In genomic region chr7:57638651-57639050, GRCh38 we compare ENCODE assay signal across 27 cellular contexts.
"Had no signal": no experiment of that assay in that cellular context is flagged by ENCODE, and none has a peak within 500 bp of the region (broad histone marks: within the 10 kb centered on the region; RNA-seq: fewer than 3 reads in every experiment).

No MANE protein-coding gene starts in this region.

- H3K27me3 ChIP-seq: brain microvascular endothelial cell, colonic mucosa, dorsolateral prefrontal cortex, foreskin keratinocyte, gastrocnemius medialis had no signal

- H3K9me3 ChIP-seq: colonic mucosa, gastrocnemius medialis had no signal

- H3K27ac Mint-ChIP-seq: activated CD4-positive, alpha-beta T cell treated with anti-CD3 and anti-CD28 coated beads for 36 hours; activated CD4-positive, alpha-beta T cell treated with anti-CD3 and anti-CD28 coated beads, Interleukin-2, amount 10 ng/mL, durations not matched to agents 7 days and 5 days; activated CD8-positive, alpha-beta T cell treated with anti-CD3 and anti-CD28 coated beads for 36 hours; activated naive CD8-positive, alpha-beta T cell; activated T-helper 17 cell treated with anti-CD3 and anti-CD28 coated beads, Interleukin-2, amount 50 U/mL, for 72 hours; dendritic cell treated with granulocyte-macrophage colony-stimulating factor and Interleukin-4, amounts not matched to agents 40 ng/mL and 50 ng/mL, for 4 days; endodermal cell had no signal

- ATAC-seq: activated CD4-positive, alpha-beta T cell treated with anti-CD3 and anti-CD28 coated beads for 36 hours; activated CD8-positive, alpha-beta T cell treated with anti-CD3 and anti-CD28 coated beads for 36 hours; activated T-cell treated with anti-CD3 and anti-CD28 coated beads, Interleukin-2, amount 50 U/mL, for 4 hours; activated T-helper 17 cell treated with anti-CD3 and anti-CD28 coated beads, Interleukin-2, amount 50 U/mL, for 72 hours; esophagus mucosa; foreskin keratinocyte; gastrocnemius medialis had no signal

- DNase-seq: activated CD4-positive, alpha-beta T cell treated with anti-CD3 and anti-CD28 coated beads for 36 hours; activated CD4-positive, alpha-beta T cell treated with anti-CD3 and anti-CD28 coated beads, Interleukin-2, amount 10 ng/mL, durations not matched to agents 7 days and 5 days; activated CD4-positive, alpha-beta T cell treated with anti-CD3 and anti-CD28 coated beads, Interleukin-2, amount 50 U/mL, for 4 hours; activated CD4-positive, CD25-positive, alpha-beta regulatory T cell; activated CD4-positive, CD25-positive, alpha-beta regulatory T cell treated with anti-CD3 and anti-CD28 coated beads, Interleukin-2, amount 50 U/mL, for 72 hours; activated CD8-positive, alpha-beta memory T cell treated with anti-CD3 and anti-CD28 coated beads for 24 hours; activated CD8-positive, alpha-beta T cell treated with anti-CD3 and anti-CD28 coated beads for 36 hours; activated effector memory CD4-positive, alpha-beta T cell treated with Interleukin-2 at 50 U/mL for 16 hours; activated gamma-delta T cell treated with Interleukin-2 at 50 U/mL for 16 hours; activated naive CD4-positive, alpha-beta T cell treated with anti-CD3 and anti-CD28 coated beads, Interleukin-2, amount 50 U/mL, for 16 hours; activated naive CD4-positive, alpha-beta T cell treated with Interleukin-2 at 50 U/mL for 16 hours; activated T-cell treated with anti-CD3 and anti-CD28 coated beads, Interleukin-2, amount 50 U/mL, for 4 hours; amniotic stem cell; anterior cingulate cortex; brain microvascular endothelial cell; caudate nucleus; colonic mucosa; dorsolateral prefrontal cortex; effector memory CD4-positive, alpha-beta T cell; endodermal cell; foreskin keratinocyte; gastrocnemius medialis; T-helper 2 cell had no signal

- H3K4me1 Mint-ChIP-seq: activated CD4-positive, alpha-beta T cell treated with anti-CD3 and anti-CD28 coated beads for 36 hours; activated CD4-positive, alpha-beta T cell treated with anti-CD3 and anti-CD28 coated beads, Interleukin-2, amount 10 ng/mL, durations not matched to agents 7 days and 5 days; activated T-helper 17 cell treated with anti-CD3 and anti-CD28 coated beads, Interleukin-2, amount 50 U/mL, for 72 hours; endodermal cell had no signal

- H3K9me3 Mint-ChIP-seq: activated T-cell treated with anti-CD3 and anti-CD28 coated beads, Interleukin-2, amount 50 U/mL, for 4 hours had no signal

- H3K4me3 ChIP-seq: colonic mucosa, dorsolateral prefrontal cortex, gastrocnemius medialis had no signal

- H3K4me3 Mint-ChIP-seq: activated CD4-positive, alpha-beta T cell treated with anti-CD3 and anti-CD28 coated beads for 36 hours; activated CD4-positive, alpha-beta T cell treated with anti-CD3 and anti-CD28 coated beads, Interleukin-2, amount 10 ng/mL, durations not matched to agents 7 days and 5 days; activated CD8-positive, alpha-beta T cell treated with anti-CD3 and anti-CD28 coated beads for 36 hours; activated naive CD8-positive, alpha-beta T cell; activated T-cell treated with anti-CD3 and anti-CD28 coated beads, Interleukin-2, amount 50 U/mL, for 4 hours; activated T-helper 17 cell treated with anti-CD3 and anti-CD28 coated beads, Interleukin-2, amount 50 U/mL, for 72 hours; dendritic cell treated with granulocyte-macrophage colony-stimulating factor and Interleukin-4, amounts not matched to agents 40 ng/mL and 50 ng/mL, for 4 days; endodermal cell had no signal

- H3K27ac ChIP-seq: brain microvascular endothelial cell, colonic mucosa, dorsolateral prefrontal cortex, foreskin keratinocyte, gastrocnemius medialis had no signal

- H3K36me3 Mint-ChIP-seq: activated naive CD8-positive, alpha-beta T cell had no signal

- H3K27me3 Mint-ChIP-seq: activated CD4-positive, alpha-beta T cell treated with anti-CD3 and anti-CD28 coated beads for 36 hours; activated CD4-positive, alpha-beta T cell treated with anti-CD3 and anti-CD28 coated beads, Interleukin-2, amount 10 ng/mL, durations not matched to agents 7 days and 5 days; activated CD8-positive, alpha-beta T cell treated with anti-CD3 and anti-CD28 coated beads for 36 hours; activated naive CD8-positive, alpha-beta T cell; activated T-helper 17 cell treated with anti-CD3 and anti-CD28 coated beads, Interleukin-2, amount 50 U/mL, for 72 hours; dendritic cell treated with granulocyte-macrophage colony-stimulating factor and Interleukin-4, amounts not matched to agents 40 ng/mL and 50 ng/mL, for 4 days had no signal

- H3K4me1 ChIP-seq: colonic mucosa, foreskin keratinocyte, gastrocnemius medialis had no signal

- H3K36me3 ChIP-seq: brain microvascular endothelial cell, colonic mucosa, gastrocnemius medialis had no signal
